Comparison of ENCODE assay signal across 12 cellular contexts in genomic region chr5:157485811-157486739, GRCh38. TPM values are rescaled to one million over a fixed set of nuclear protein-coding genes. Genes with fewer than 3 reads are reported as not detected.
A peak's percentile ranks its signal among the peaks of the same experiment; 100 is the strongest.
DNase-seq lines count a peak whose midpoint lies in the region; ATAC-seq and TF ChIP-seq lines count a peak whose summit lies in the region.
"Had no signal": no experiment of that assay in that cellular context is flagged by ENCODE, and none has a peak within 500 bp of the region (broad histone marks: within the 10 kb centered on the region; RNA-seq: fewer than 3 reads in every experiment).

No MANE protein-coding gene starts in this region.

- no peaks in the 10 kb centered on the region for H3K9me3 ChIP-seq in naive thymus-derived CD4-positive, alpha-beta T cell (ENCODE audit: control insufficient read depth in 2 of 3, low read length in 3 of 3)
- H3K9me3 ChIP-seq: pancreas had no signal

- no peak overlapping the region for H3K4me3 ChIP-seq in naive thymus-derived CD4-positive, alpha-beta T cell (ENCODE audit: low read length)
- H3K4me3 ChIP-seq in dorsolateral prefrontal cortex, result no peak overlapping the region
- H3K4me3 ChIP-seq: pancreas had no signal

- CTCF ChIA-PET in naive thymus-derived CD4-positive, alpha-beta T cell (lab: Charles Lee), result no interaction called here

- H3K27me3 Mint-ChIP-seq in naive thymus-derived CD4-positive, alpha-beta T cell, result no peaks in the 10 kb centered on the region
- H3K27me3 Mint-ChIP-seq: dendritic cell treated with granulocyte-macrophage colony-stimulating factor and Interleukin-4, amounts not matched to agents 40 ng/mL and 50 ng/mL, for 4 days had no signal

- no peaks in the 10 kb centered on the region for H3K27me3 ChIP-seq in naive thymus-derived CD4-positive, alpha-beta T cell (ENCODE audit: control insufficient read depth in 2 of 2, insufficient read depth in 2 of 2, low read length in 2 of 2)
- H3K27me3 ChIP-seq in dorsolateral prefrontal cortex, result no peaks in the 10 kb centered on the region
- H3K27me3 ChIP-seq: pancreas had no signal

- DNase-seq in NCI-H2171 treated with DMSO at 0.1 percent for 48 hours (lab: John Stamatoyannopoulos, UW) (peak; percentile 18), NCI-H2171 (lab: John Stamatoyannopoulos, UW) (no peak), dorsolateral prefrontal cortex (no peak), AG08395 (ENCODE audit: low spot score) (no peak)
- no peak for DNase-seq in naive thymus-derived CD4-positive, alpha-beta T cell
- DNase-seq in stimulated activated naive CD4-positive, alpha-beta T cell treated with Interleukin-2 at 50 U/mL for 16 hours (lab: John Stamatoyannopoulos, UW), result no peak
- DNase-seq: NCI-H774 had no signal

- H3K4me1 Mint-ChIP-seq in naive thymus-derived CD4-positive, alpha-beta T cell, result peaks cover 5 to 75% (median 10%) of the 10 kb centered on the region in 7 donors

- ATAC-seq in GM21381 (IDR thresholded peaks at IDR 0.05; ENCODE audit: unreplicated experiment) (peak; percentile 51), HG03354 (IDR thresholded peaks at IDR 0.05; ENCODE audit: poor library complexity, severe bottlenecking, unreplicated experiment) (peak; percentile 61)
- peak; percentile 45 for ATAC-seq in naive thymus-derived CD4-positive, alpha-beta T cell

- H3K4me3 Mint-ChIP-seq in naive thymus-derived CD4-positive, alpha-beta T cell, result peak overlapping the region in 1 of 10 donors; percentile 78
- H3K4me3 Mint-ChIP-seq: dendritic cell treated with granulocyte-macrophage colony-stimulating factor and Interleukin-4, amounts not matched to agents 40 ng/mL and 50 ng/mL, for 4 days had no signal

- H3K27ac ChIP-seq in naive thymus-derived CD4-positive, alpha-beta T cell (ENCODE audit: low read depth, low read length), result no peak overlapping the region
- H3K27ac ChIP-seq in dorsolateral prefrontal cortex, result peak overlapping the region in 9 of 59 donors; percentile 2 to 80 (median 52)
- H3K27ac ChIP-seq: 22Rv1, pancreas had no signal

- H3K36me3 ChIP-seq in naive thymus-derived CD4-positive, alpha-beta T cell (ENCODE audit: control insufficient read depth in 2 of 3, insufficient read depth in 3 of 3, low read length in 3 of 3), result no peaks in the 10 kb centered on the region
- H3K36me3 ChIP-seq: pancreas had no signal

- POLR2A ChIA-PET in naive thymus-derived CD4-positive, alpha-beta T cell (lab: Charles Lee), result no interaction called here

- H3K36me3 Mint-ChIP-seq in naive thymus-derived CD4-positive, alpha-beta T cell, result peaks cover 0 to 78% (median 0%) of the 10 kb centered on the region in 5 donors

- no peaks in the 10 kb centered on the region for H3K4me1 ChIP-seq in naive thymus-derived CD4-positive, alpha-beta T cell (ENCODE audit: control insufficient read depth in 2 of 2, insufficient read depth in 2 of 2, low read length in 2 of 2)

- peak overlapping the region in 2 of 9 donors; percentile 2 to 91 for H3K27ac Mint-ChIP-seq in naive thymus-derived CD4-positive, alpha-beta T cell
- H3K27ac Mint-ChIP-seq: dendritic cell treated with granulocyte-macrophage colony-stimulating factor and Interleukin-4, amounts not matched to agents 40 ng/mL and 50 ng/mL, for 4 days had no signal

- H3K9me3 Mint-ChIP-seq in naive thymus-derived CD4-positive, alpha-beta T cell, result peaks cover 0 to 3% (median 0%) of the 10 kb centered on the region in 11 donors
- H3K9me3 Mint-ChIP-seq: dendritic cell treated with granulocyte-macrophage colony-stimulating factor and Interleukin-4, amounts not matched to agents 40 ng/mL and 50 ng/mL, for 4 days had no signal

- intact Hi-C loops in naive thymus-derived CD4-positive, alpha-beta T cell (cut with micrococcal nuclease), result no loop called here
- intact Hi-C loops in dorsolateral prefrontal cortex (cut with DNase I), result no loop called here

- TF ChIP-seq CTCF in dorsolateral prefrontal cortex (IDR thresholded peaks at IDR 0.05 in 54 of 56, conservative IDR thresholded peaks at IDR 0.05 in 2 of 56; ENCODE audit: low read depth in 1 of 56, partially characterized antibody in 56 of 56), result no peak

RNA-seq across cellular contexts. Expression of gene NIPAL4, which starts 26.1 kb away (rescaled TPM):
- total RNA-seq in naive thymus-derived CD4-positive, alpha-beta T cell, result 1 to 10 TPM in 2 of 5 experiments, under 1 TPM in 1, not detected in 2; 0.70 to 1.6 (median 1.2) TPM
- polyA plus RNA-seq in naive thymus-derived CD4-positive, alpha-beta T cell, result not detected
- 10 to 100 TPM in 26 of 120 experiments, 1 to 10 TPM in 91, under 1 TPM in 3; 0.45 to 25.9 (median 6.0) TPM for total RNA-seq in dorsolateral prefrontal cortex
- total RNA-seq: pancreas had no signal
